In genomic region chr3:187983484-187984124, GRCh38 we compare ENCODE assay signal across 21 cellular contexts.
DNase-seq lines count a peak whose midpoint lies in the region; ATAC-seq, FAIRE-seq and TF ChIP-seq lines count a peak whose summit lies in the region.
"Had no signal": no experiment of that assay in that cellular context is flagged by ENCODE, and none has a peak within 500 bp of the region (broad histone marks: within the 10 kb centered on the region; RNA-seq: fewer than 3 reads in every experiment).

No MANE protein-coding gene starts in this region.

- no peaks in the 10 kb centered on the region for H3K9me3 ChIP-seq in liver (ENCODE audit: control insufficient read depth in 4 of 4, low read length in 3 of 4)
- no peaks in the 10 kb centered on the region for H3K9me3 ChIP-seq in trophoblast cell (ENCODE audit: insufficient read depth, low read depth, low read length)
- H3K9me3 ChIP-seq in H9 (ENCODE audit: control insufficient read depth, low read depth, low read length) = no peaks in the 10 kb centered on the region
- H3K9me3 ChIP-seq: ascending aorta, stomach, tibial nerve had no signal

- H3K14ac ChIP-seq in trophoblast cell (ENCODE audit: low read length) (no peak overlapping the region), H9 (ENCODE audit: insufficient read depth, low read length) (no peak overlapping the region)

- TF ChIP-seq CTCF in liver (IDR thresholded peaks at IDR 0.05; ENCODE audit: low read depth, low read length, missing input control) = no peak
- TF ChIP-seq CTCF in H9 (conservative IDR thresholded peaks at IDR 0.05) = no peak

- H4K12ac ChIP-seq in trophoblast cell (ENCODE audit: low read depth, low read length) = no peak overlapping the region

- H3K4ac ChIP-seq in trophoblast cell (ENCODE audit: low read depth, low read length) = no peak overlapping the region
- H3K4ac ChIP-seq in H9 (ENCODE audit: low read depth, low read length) = no peak overlapping the region

- H3K23me2 ChIP-seq in H9 (ENCODE audit: insufficient read length, low read depth, low read length, poor library complexity, severe bottlenecking) = no peaks in the 10 kb centered on the region

- H3K36me3 Mint-ChIP-seq in H9 (ENCODE audit: insufficient read depth in 1 of 3, low read depth in 3 of 3) = no peaks in the 10 kb centered on the region
- H3K36me3 Mint-ChIP-seq: activated naive CD4-positive, alpha-beta T cell treated with anti-CD3 and anti-CD28 coated beads, Interleukin-2, amount 50 U/mL, for 24 hours; natural killer cell treated with Interleukin-12 subunit alpha and Interleukin-12 subunit beta and Interleukin-15 and Interleukin-18, amount 100 ng/mL, for 72 hours had no signal

- no peak for FAIRE-seq in H54 (lab: Jason Lieb, UNC)

- DNase-seq in Right ventricle myocardium inferior (ENCODE audit: missing footprints) = no peak
- DNase-seq in cardiac septum (ENCODE audit: low spot score) = no peak
- peak; percentile 41 for DNase-seq in fibroblast of gingiva (ENCODE audit: low read depth)
- no peak for DNase-seq in H54 (ENCODE audit: insufficient read length, low spot score)
- no peak for DNase-seq in trophoblast cell
- DNase-seq in H9 = no peak
- DNase-seq: 8988T; central memory CD4-positive, alpha-beta T cell; COR-L47; NCI-H446; NCI-H82; stomach had no signal

- H3K9ac ChIP-seq in liver (ENCODE audit: low read depth in 1 of 2, low read length in 2 of 2) (peak overlapping the region in 1 of 2 donors; percentile 9), trophoblast cell (ENCODE audit: low read length) (no peak overlapping the region), H9 (ENCODE audit: extremely low read depth, insufficient read length, low read length) (no peak overlapping the region)

- H3K56ac ChIP-seq in H9 (ENCODE audit: insufficient read length, low read depth, low read length) = no peak overlapping the region

- H3K9me3 Mint-ChIP-seq in H9 = no peaks in the 10 kb centered on the region
- H3K9me3 Mint-ChIP-seq: activated naive CD4-positive, alpha-beta T cell treated with anti-CD3 and anti-CD28 coated beads, Interleukin-2, amount 50 U/mL, for 24 hours had no signal

- H2BK120ac ChIP-seq in trophoblast cell (ENCODE audit: insufficient read depth, low read length, poor library complexity) (no peak overlapping the region), H9 (ENCODE audit: low read depth, low read length, poor library complexity, severe bottlenecking) (no peak overlapping the region)

- no peak overlapping the region for H3T11ph ChIP-seq in H9 (ENCODE audit: low read length)

- H3K18ac ChIP-seq in trophoblast cell (ENCODE audit: low read length) (no peak overlapping the region), H9 (ENCODE audit: insufficient read length, low read depth, low read length) (no peak overlapping the region)

- no peak overlapping the region for H4K5ac ChIP-seq in H9 (ENCODE audit: insufficient read length, low read depth, low read length)

- no peak overlapping the region for H4K8ac ChIP-seq in trophoblast cell (ENCODE audit: low read depth, low read length)
- H4K8ac ChIP-seq in H9 (replicated peaks; ENCODE audit: insufficient read length, low read depth, low read length) = no peak overlapping the region

- no peak overlapping the region for H4K91ac ChIP-seq in trophoblast cell (ENCODE audit: low read depth, low read length)
- no peak overlapping the region for H4K91ac ChIP-seq in H9 (ENCODE audit: insufficient read length, low read depth, low read length)

- no peak overlapping the region for H3K27ac Mint-ChIP-seq in H9
- H3K27ac Mint-ChIP-seq: activated naive CD4-positive, alpha-beta T cell treated with anti-CD3 and anti-CD28 coated beads, Interleukin-2, amount 50 U/mL, for 24 hours; activated T-helper 1 cell treated with anti-CD3 and anti-CD28 coated beads, Interleukin-12 subunit alpha, Interleukin-12 subunit beta, Interleukin-2, Interleukin-4 antibody, amounts not matched to agents 30 ng/mL and 10 ng/mL and 1 ng/mL, durations not matched to agents 14 hours and 24 hours and 36 hours; B cell; natural killer cell treated with Interleukin-12 subunit alpha and Interleukin-12 subunit beta and Interleukin-15 and Interleukin-18, amount 100 ng/mL, for 72 hours; WTC11 had no signal

- H3K27me3 ChIP-seq in liver (ENCODE audit: control insufficient read depth in 4 of 4, insufficient read depth in 4 of 4, low read length in 3 of 4) (no peaks in the 10 kb centered on the region), trophoblast cell (ENCODE audit: insufficient read depth, low read length) (no peaks in the 10 kb centered on the region), H9 (ENCODE audit: insufficient read depth, low read length) (no peaks in the 10 kb centered on the region)
- H3K27me3 ChIP-seq: ascending aorta, stomach, tibial nerve had no signal

- no peak overlapping the region for H2BK12ac ChIP-seq in trophoblast cell (ENCODE audit: low read length)
- H2BK12ac ChIP-seq in H9 (ENCODE audit: insufficient read length, low read depth, low read length) = no peak overlapping the region

- 65% methylated on average over 6 of the region's 6 CpGs for WGBS in liver
- no CpG with 5 or more reads among the region's 6 CpGs for WGBS in trophoblast cell (ENCODE audit: extremely low coverage, insufficient coverage, insufficient read length)
- WGBS in H9 (ENCODE audit: extremely low coverage, insufficient read length, low lambda C conversion rate) = no CpG with 5 or more reads among the region's 6 CpGs

- ATAC-seq in Right ventricle myocardium inferior = peak; percentile 83
- no peak for ATAC-seq in GM21619 (IDR thresholded peaks at IDR 0.05; ENCODE audit: unreplicated experiment)
- ATAC-seq: natural killer cell treated with Interleukin-12 subunit alpha and Interleukin-12 subunit beta and Interleukin-15 and Interleukin-18, amount 100 ng/mL, for 72 hours; WTC11 had no signal

- H2AK5ac ChIP-seq in trophoblast cell (ENCODE audit: low read length) (no peak overlapping the region), H9 (ENCODE audit: insufficient read length, low read length) (no peak overlapping the region)

- H2BK5ac ChIP-seq in trophoblast cell (ENCODE audit: low read depth, low read length, poor library complexity) = no peak overlapping the region
- H2BK5ac ChIP-seq in H9 (ENCODE audit: insufficient read length, low read length) = no peak overlapping the region

- no peak overlapping the region for H3K23ac ChIP-seq in trophoblast cell (ENCODE audit: low read length)
- H3K23ac ChIP-seq in H9 (ENCODE audit: insufficient read length, low read depth, low read length) = no peak overlapping the region

- no peak overlapping the region for H3K4me3 ChIP-seq in liver (ENCODE audit: low read depth in 1 of 3, low read length in 3 of 3)
- no peak overlapping the region for H3K4me3 ChIP-seq in trophoblast cell (ENCODE audit: low read depth, low read length)
- H3K4me3 ChIP-seq: ascending aorta, stomach, tibial nerve had no signal

- H2BK15ac ChIP-seq in H9 (ENCODE audit: low read depth, low read length) = no peak overlapping the region

- H3K4me2 ChIP-seq in trophoblast cell (ENCODE audit: low read length) (no peak overlapping the region), H9 (ENCODE audit: insufficient read depth, insufficient read length, low read length) (no peak overlapping the region)

- no peaks in the 10 kb centered on the region for H4K20me1 ChIP-seq in H9 (ENCODE audit: control insufficient read depth, insufficient read depth, insufficient read length)

- TF ChIP-seq RAD21 in liver (IDR thresholded peaks at IDR 0.05) = peak; percentile 61 to 72

- H2AFZ ChIP-seq in trophoblast cell (ENCODE audit: insufficient read depth, low read length, poor library complexity) (no peak overlapping the region), H9 (ENCODE audit: low read length) (no peak overlapping the region)

- H3K27me3 Mint-ChIP-seq in H9 (ENCODE audit: low read depth) = no peaks in the 10 kb centered on the region
- H3K27me3 Mint-ChIP-seq: activated naive CD4-positive, alpha-beta T cell treated with anti-CD3 and anti-CD28 coated beads, Interleukin-2, amount 50 U/mL, for 24 hours; natural killer cell treated with Interleukin-12 subunit alpha and Interleukin-12 subunit beta and Interleukin-15 and Interleukin-18, amount 100 ng/mL, for 72 hours had no signal

- H3K4me3 Mint-ChIP-seq in H9 = no peak overlapping the region
- H3K4me3 Mint-ChIP-seq: activated naive CD4-positive, alpha-beta T cell treated with anti-CD3 and anti-CD28 coated beads, Interleukin-2, amount 50 U/mL, for 24 hours; activated T-helper 1 cell treated with anti-CD3 and anti-CD28 coated beads, Interleukin-12 subunit alpha, Interleukin-12 subunit beta, Interleukin-2, Interleukin-4 antibody, amounts not matched to agents 30 ng/mL and 10 ng/mL and 1 ng/mL, durations not matched to agents 14 hours and 24 hours and 36 hours; B cell; natural killer cell treated with Interleukin-12 subunit alpha and Interleukin-12 subunit beta and Interleukin-15 and Interleukin-18, amount 100 ng/mL, for 72 hours; WTC11 had no signal

- peak overlapping the region; percentile 6 to 64 for H3K27ac ChIP-seq in liver (ENCODE audit: low read depth in 1 of 2, low read length in 2 of 2)
- H3K27ac ChIP-seq in trophoblast cell (ENCODE audit: low read depth, low read length) = no peak overlapping the region
- no peak overlapping the region for H3K27ac ChIP-seq in H9 (ENCODE audit: insufficient read length, low read depth, low read length)
- H3K27ac ChIP-seq: ascending aorta, stomach, tibial nerve had no signal

- H3K4me1 Mint-ChIP-seq in H9 = peaks cover 0 to 2% of the 10 kb centered on the region in 2 experiments; a peak in 1 of 4 replicates

- H3K36me3 ChIP-seq in liver (ENCODE audit: control insufficient read depth in 4 of 4, insufficient read depth in 3 of 4, low read depth in 1 of 4, low read length in 3 of 4) (no peaks in the 10 kb centered on the region), trophoblast cell (ENCODE audit: control insufficient read depth in 1 of 2, insufficient read depth in 2 of 2, low read length in 2 of 2) (no peaks in the 10 kb centered on the region)
- H3K36me3 ChIP-seq: ascending aorta, stomach, tibial nerve had no signal

- no peaks in the 10 kb centered on the region for H3K79me2 ChIP-seq in trophoblast cell (ENCODE audit: control insufficient read depth, insufficient read depth, low read length, poor library complexity)
- H3K79me2 ChIP-seq in H9 (ENCODE audit: insufficient read depth, low read length) = no peaks in the 10 kb centered on the region

- TF ChIP-seq POLR2A in H54 (IDR thresholded peaks at IDR 0.05; ENCODE audit: low read depth, low read length) = no peak

- no peaks in the 10 kb centered on the region for H3K79me1 ChIP-seq in trophoblast cell (ENCODE audit: low read length)
- no peaks in the 10 kb centered on the region for H3K79me1 ChIP-seq in H9 (ENCODE audit: insufficient read depth, low read depth, low read length, poor library complexity, severe bottlenecking)

- peaks cover 3 to 7% (median 4%) of the 10 kb centered on the region in 4 donors for H3K4me1 ChIP-seq in liver (ENCODE audit: control insufficient read depth in 4 of 4, insufficient read depth in 4 of 4, low read length in 3 of 4)
- peaks cover 0 to 6% of the 10 kb centered on the region in 2 experiments for H3K4me1 ChIP-seq in trophoblast cell (ENCODE audit: control insufficient read depth in 1 of 2, insufficient read depth in 2 of 2, low read length in 2 of 2)
- 0 out of 2 replicates have a peak, but pooled peaks cover 2% of the 10 kb centered on the region for H3K4me1 ChIP-seq in H9 (ENCODE audit: insufficient read depth, low read length)
- H3K4me1 ChIP-seq: ascending aorta had no signal

- no peak overlapping the region for H2BK20ac ChIP-seq in H9 (ENCODE audit: low read depth, low read length, poor library complexity, severe bottlenecking)

- intact Hi-C loops in Right ventricle myocardium inferior (cut with DNase I) = loop anchor here (1.0 to 10.0 kb wide), 3 partner anchors 34 to 236 kb away; partner anchors contain the start of genes BCL6 and LPP
- intact Hi-C loops in cardiac septum (cut with DNase I) = loop anchor here (2.0 to 10.0 kb wide), 3 partner anchors 35 to 235 kb away; partner anchors contain the start of gene LPP

Comparison
In these comparisons a context has a peak if more than half of its experiments do, and no peak if none do; other contexts are left out.
1. H3K27ac ChIP-seq: peak in liver (2 of 2); none in trophoblast cell (single experiment) and H9 (single experiment).